ENCODE assay signal across 16 cellular contexts in the genomic region with DNA sequence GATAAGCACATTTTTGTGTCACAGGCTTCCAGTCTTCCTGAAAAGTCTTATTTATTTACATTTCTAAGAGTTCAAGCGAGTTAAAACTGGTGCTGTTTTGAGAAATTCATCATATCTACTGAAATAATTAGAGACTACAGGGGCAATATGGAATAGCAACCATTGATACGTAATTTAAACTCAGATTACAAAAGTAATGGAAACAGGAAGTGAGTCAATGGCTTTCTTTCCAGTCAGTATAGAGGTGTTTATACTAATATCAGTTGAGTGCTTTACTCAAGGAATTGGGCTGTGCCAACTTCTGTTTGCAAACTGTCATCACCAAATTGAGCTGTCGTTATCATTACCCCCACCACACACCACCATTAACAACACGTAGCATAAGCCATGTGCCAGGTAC.
A peak's percentile ranks its signal among the peaks of the same experiment; 100 is the strongest.
DNase-seq lines count a peak whose midpoint lies in the region; ATAC-seq and TF ChIP-seq lines count a peak whose summit lies in the region.
"Had no signal": no experiment of that assay in that cellular context is flagged by ENCODE, and none has a peak within 500 bp of the region (broad histone marks: within the 10 kb centered on the region; RNA-seq: fewer than 3 reads in every experiment).

No MANE protein-coding gene starts in this region.

- H3K4me2 ChIP-seq in mesenchymal stem cell (ENCODE audit: low read length, poor library complexity, severe bottlenecking): no peak overlapping the region

- BruUV-seq in Caco-2 (replicated peaks; lab: Mats Ljungman, UMichigan): no TSS peak

- no peak overlapping the region for H3K4me3 ChIP-seq in mesenchymal stem cell (ENCODE audit: insufficient read depth in 1 of 2, low read depth in 1 of 2, low read length in 2 of 2)
- no peak overlapping the region for H3K4me3 ChIP-seq in Caco-2 (ENCODE audit: low read depth, low read length)

- H3K4me1 ChIP-seq in mesenchymal stem cell (ENCODE audit: control insufficient read depth, insufficient read depth, low read depth, low read length) (no peaks in the 10 kb centered on the region), Caco-2 (no peaks in the 10 kb centered on the region)

- H3K14ac ChIP-seq in mesenchymal stem cell (ENCODE audit: low read length in 2 of 2): no peak overlapping the region

- H3K9ac ChIP-seq in mesenchymal stem cell (ENCODE audit: low read length): peak overlapping the region; percentile 57

- H3K4me3 Mint-ChIP-seq in activated T-helper 17 cell treated with anti-CD3 and anti-CD28 coated beads, Interleukin-2, amount 50 U/mL, for 72 hours: no peak overlapping the region
- no peak overlapping the region for H3K4me3 Mint-ChIP-seq in Caco-2 (ENCODE audit: unreplicated experiment)
- H3K4me3 Mint-ChIP-seq: activated T-cell treated with anti-CD3 and anti-CD28 coated beads, Interleukin-2, amount 50 U/mL, for 24 hours; CD4-positive, alpha-beta T cell; natural killer cell had no signal

- no peak overlapping the region for H3K27ac Mint-ChIP-seq in activated T-helper 17 cell treated with anti-CD3 and anti-CD28 coated beads, Interleukin-2, amount 50 U/mL, for 72 hours
- H3K27ac Mint-ChIP-seq in Caco-2 (ENCODE audit: unreplicated experiment): no peak overlapping the region
- H3K27ac Mint-ChIP-seq: activated T-cell treated with anti-CD3 and anti-CD28 coated beads, Interleukin-2, amount 50 U/mL, for 24 hours; CD4-positive, alpha-beta T cell; natural killer cell had no signal

- intact Hi-C loops in cardiac septum (cut with DNase I) (no loop called here), Caco-2 (cut with micrococcal nuclease; ENCODE audit: unreplicated experiment) (no loop called here)

- peak overlapping the region; percentile 76 for H3K27ac ChIP-seq in mesenchymal stem cell (ENCODE audit: low read length, poor library complexity, severe bottlenecking)

- H3K27me3 ChIP-seq in mesenchymal stem cell (ENCODE audit: control insufficient read depth in 1 of 2, insufficient read depth in 1 of 2, low read length in 2 of 2) (no peaks in the 10 kb centered on the region), Caco-2 (replicated peaks; ENCODE audit: control insufficient read depth, insufficient read depth, low read length) (no peaks in the 10 kb centered on the region)

- ATAC-seq in activated T-helper 17 cell treated with anti-CD3 and anti-CD28 coated beads, Interleukin-2, amount 50 U/mL, for 72 hours (replicated peaks): peak; percentile 45
- ATAC-seq: natural killer cell had no signal

- H3K36me3 Mint-ChIP-seq in activated T-helper 17 cell treated with anti-CD3 and anti-CD28 coated beads, Interleukin-2, amount 50 U/mL, for 72 hours (ENCODE audit: low read depth): no peaks in the 10 kb centered on the region
- no peaks in the 10 kb centered on the region for H3K36me3 Mint-ChIP-seq in Caco-2 (ENCODE audit: insufficient read depth, unreplicated experiment)
- H3K36me3 Mint-ChIP-seq: natural killer cell had no signal

- no peak overlapping the region for H4K8ac ChIP-seq in mesenchymal stem cell (ENCODE audit: low read length)

- H2AK5ac ChIP-seq in mesenchymal stem cell (ENCODE audit: low read length, severe bottlenecking): no peak overlapping the region

- H3K18ac ChIP-seq in mesenchymal stem cell (ENCODE audit: low read depth in 1 of 2, low read length in 2 of 2): no peak overlapping the region

- POLR2A ChIA-PET in Caco-2 (lab: Charles Lee): no interaction called here

- H3K79me1 ChIP-seq in mesenchymal stem cell (replicated peaks; ENCODE audit: low read length, poor library complexity, severe bottlenecking): no peaks in the 10 kb centered on the region

- H3K4me1 Mint-ChIP-seq in activated T-helper 17 cell treated with anti-CD3 and anti-CD28 coated beads, Interleukin-2, amount 50 U/mL, for 72 hours: no peaks in the 10 kb centered on the region
- no peaks in the 10 kb centered on the region for H3K4me1 Mint-ChIP-seq in Caco-2 (ENCODE audit: low read depth, unreplicated experiment)
- H3K4me1 Mint-ChIP-seq: natural killer cell had no signal

- no peak overlapping the region for H3K4ac ChIP-seq in mesenchymal stem cell (ENCODE audit: low read depth in 1 of 2, low read length in 2 of 2)

- no peak overlapping the region for H2BK15ac ChIP-seq in mesenchymal stem cell (ENCODE audit: low read depth, poor library complexity, severe bottlenecking)

- no peak overlapping the region for H2BK5ac ChIP-seq in mesenchymal stem cell (ENCODE audit: low read depth, low read length, poor library complexity, severe bottlenecking)

- CTCF ChIA-PET in Caco-2 (lab: Charles Lee): no interaction called here

- H3K9me3 ChIP-seq in mesenchymal stem cell (ENCODE audit: control insufficient read depth, low read length) (no peaks in the 10 kb centered on the region), Caco-2 (no peaks in the 10 kb centered on the region)

- no peak overlapping the region for H2BK120ac ChIP-seq in mesenchymal stem cell (ENCODE audit: low read depth, low read length)

- H3K36me3 ChIP-seq in mesenchymal stem cell (ENCODE audit: control insufficient read depth in 1 of 2, insufficient read depth in 2 of 2, low read depth in 1 of 2, low read length in 2 of 2): no peaks in the 10 kb centered on the region
- no peaks in the 10 kb centered on the region for H3K36me3 ChIP-seq in Caco-2 (ENCODE audit: control insufficient read depth, insufficient read depth, low read length)

- no peak for TF ChIP-seq CTCF in Caco-2 (IDR thresholded peaks at IDR 0.05; ENCODE audit: insufficient read depth in 1 of 2, low read depth in 1 of 2, low read length in 1 of 2, severe bottlenecking in 1 of 2, unreplicated experiment in 1 of 2)

- H3K23ac ChIP-seq in mesenchymal stem cell (ENCODE audit: low read length in 2 of 2): no peak overlapping the region

- WGBS in mesenchymal stem cell: 0% methylated on average over 1 of the region's 4 CpGs

- DNase-seq in DMS53 treated with DMSO at 0.1 percent for 48 hours (lab: John Stamatoyannopoulos, UW; ENCODE audit: unreplicated experiment) (peak; percentile 51), M059J (ENCODE audit: low read depth) (peak; percentile 43), mesenchymal stem cell (peak; percentile 88), NCI-H1092 (lab: John Stamatoyannopoulos, UW) (no peak), cardiac septum (ENCODE audit: low spot score) (no peak), Caco-2 (no peak)
- no peak for DNase-seq in activated effector memory CD4-positive, alpha-beta T cell treated with Interleukin-2 at 50 U/mL for 16 hours
- DNase-seq: activated CD4-positive, CD25-positive, alpha-beta regulatory T cell treated with anti-CD3 and anti-CD28 coated beads, Interleukin-2, amount 50 U/mL, for 72 hours; activated T-cell treated with anti-CD3 and anti-CD28 coated beads, Interleukin-2, amount 50 U/mL, for 24 hours; aorta; CD4-positive, alpha-beta T cell; effector memory CD4-positive, alpha-beta T cell; natural killer cell; NCI-H526 treated with DMSO at 0.1 percent for 48 hours; small intestine had no signal

- no peak overlapping the region for H2BK12ac ChIP-seq in mesenchymal stem cell (ENCODE audit: low read length in 2 of 2)

- no peak overlapping the region for H4K91ac ChIP-seq in mesenchymal stem cell (ENCODE audit: low read length)

- no peak overlapping the region for H2AFZ ChIP-seq in mesenchymal stem cell (ENCODE audit: low read depth, low read length)

- no peaks in the 10 kb centered on the region for H3K9me3 Mint-ChIP-seq in activated T-helper 17 cell treated with anti-CD3 and anti-CD28 coated beads, Interleukin-2, amount 50 U/mL, for 72 hours
- H3K9me3 Mint-ChIP-seq in Caco-2 (ENCODE audit: unreplicated experiment): no peaks in the 10 kb centered on the region
- H3K9me3 Mint-ChIP-seq: activated T-cell treated with anti-CD3 and anti-CD28 coated beads, Interleukin-2, amount 50 U/mL, for 24 hours; CD4-positive, alpha-beta T cell had no signal

- H3K27me3 Mint-ChIP-seq in activated T-helper 17 cell treated with anti-CD3 and anti-CD28 coated beads, Interleukin-2, amount 50 U/mL, for 72 hours: peaks cover 6% of the 10 kb centered on the region
- peaks cover 7% of the 10 kb centered on the region for H3K27me3 Mint-ChIP-seq in Caco-2 (ENCODE audit: insufficient read depth, unreplicated experiment)
- H3K27me3 Mint-ChIP-seq: CD4-positive, alpha-beta T cell had no signal

Comparison
In these comparisons a context has a peak if more than half of its experiments do, and no peak if none do; other contexts are left out.
1. DNase-seq: peak in DMS53 treated with DMSO at 0.1 percent for 48 hours (single experiment), M059J (single experiment) and mesenchymal stem cell (single experiment); none in NCI-H1092 (single experiment), cardiac septum (single experiment), Caco-2 (0 of 2) and activated effector memory CD4-positive, alpha-beta T cell treated with Interleukin-2 at 50 U/mL for 16 hours (single experiment).